ENCODE assay signal across 26 cellular contexts in genomic region chrX:27132851-27133250, GRCh38.
"Had no signal": no experiment of that assay in that cellular context is flagged by ENCODE, and none has a peak within 500 bp of the region (broad histone marks: within the 10 kb centered on the region; RNA-seq: fewer than 3 reads in every experiment).

No MANE protein-coding gene starts in this region.

- DNase-seq: activated CD4-positive, alpha-beta T cell treated with anti-CD3 and anti-CD28 coated beads for 4 hours; activated CD4-positive, alpha-beta T cell treated with anti-CD3 and anti-CD28 coated beads, Interleukin-2, amount 50 U/mL, for 4 hours; activated CD8-positive, alpha-beta T cell treated with anti-CD3 and anti-CD28 coated beads, Interleukin-2, amount 10 ng/mL, durations not matched to agents 7 days and 5 days; activated gamma-delta T cell; activated naive CD4-positive, alpha-beta T cell treated with anti-CD3 and anti-CD28 coated beads for 36 hours; activated naive CD8-positive, alpha-beta T cell treated with anti-CD3 and anti-CD28 coated beads for 36 hours; activated T-cell treated with anti-CD3 and anti-CD28 coated beads, Interleukin-2, amount 50 U/mL, for 4 hours; aorta; NCI-H1092; NCI-H1930; NCI-H345; NCI-H510A; NK-92 treated with Interleukin-12 subunit alpha and Interleukin-12 subunit beta, amount 100 ng/mL, for 24 hours; Peyer's patch; Right ventricle myocardium superior; SJCRH30; SK-N-SH; SW 1271 had no signal

- ATAC-seq: activated CD4-positive, CD25-positive, alpha-beta regulatory T cell treated with anti-CD3 and anti-CD28 coated beads, Interleukin-2, amount 50 U/mL, for 24 hours; activated CD8-positive, alpha-beta T cell treated with anti-CD3 and anti-CD28 coated beads, Interleukin-2, amount 10 ng/mL, durations not matched to agents 7 days and 5 days; activated T-cell treated with anti-CD3 and anti-CD28 coated beads, Interleukin-2, amount 50 U/mL, for 4 hours; activated T-helper 17 cell treated with anti-CD3 and anti-CD28 coated beads, Interleukin-2, amount 50 U/mL, for 72 hours; HepG2 had no signal

- H3K36me3 Mint-ChIP-seq: activated naive CD8-positive, alpha-beta T cell treated with anti-CD3 and anti-CD28 coated beads for 36 hours; brain had no signal

- FAIRE-seq: HepG2 had no signal

- H3K27ac Mint-ChIP-seq: activated CD8-positive, alpha-beta T cell treated with anti-CD3 and anti-CD28 coated beads, Interleukin-2, amount 10 ng/mL, durations not matched to agents 7 days and 5 days; activated naive CD4-positive, alpha-beta T cell treated with anti-CD3 and anti-CD28 coated beads for 36 hours; activated naive CD8-positive, alpha-beta T cell treated with anti-CD3 and anti-CD28 coated beads for 36 hours; activated T-helper 17 cell treated with anti-CD3 and anti-CD28 coated beads, Interleukin-2, amount 50 U/mL, for 72 hours; brain; T-helper 2 cell treated with Interferon-gamma antibody and Interleukin-4, amounts not matched to agents 5 μg/mL and 100 μg/mL, for 36 hours had no signal

- H3K9me3 Mint-ChIP-seq: activated naive CD4-positive, alpha-beta T cell treated with anti-CD3 and anti-CD28 coated beads for 36 hours; activated T-cell treated with anti-CD3 and anti-CD28 coated beads, Interleukin-2, amount 50 U/mL, for 4 hours had no signal

- H3K4me3 Mint-ChIP-seq: activated CD8-positive, alpha-beta T cell treated with anti-CD3 and anti-CD28 coated beads, Interleukin-2, amount 10 ng/mL, durations not matched to agents 7 days and 5 days; activated naive CD4-positive, alpha-beta T cell treated with anti-CD3 and anti-CD28 coated beads for 36 hours; activated naive CD8-positive, alpha-beta T cell treated with anti-CD3 and anti-CD28 coated beads for 36 hours; activated T-cell treated with anti-CD3 and anti-CD28 coated beads, Interleukin-2, amount 50 U/mL, for 4 hours; activated T-helper 17 cell treated with anti-CD3 and anti-CD28 coated beads, Interleukin-2, amount 50 U/mL, for 72 hours; brain; T-helper 2 cell treated with Interferon-gamma antibody and Interleukin-4, amounts not matched to agents 5 μg/mL and 100 μg/mL, for 36 hours had no signal

- H3K27me3 ChIP-seq: cardiac muscle cell, Peyer's patch, SJCRH30 had no signal

- H3K27me3 Mint-ChIP-seq: activated naive CD8-positive, alpha-beta T cell treated with anti-CD3 and anti-CD28 coated beads for 36 hours; activated T-helper 17 cell treated with anti-CD3 and anti-CD28 coated beads, Interleukin-2, amount 50 U/mL, for 72 hours; brain had no signal

- H3K4me3 ChIP-seq: cardiac muscle cell, Peyer's patch, SJCRH30 had no signal

- H3K36me3 ChIP-seq: cardiac muscle cell, Peyer's patch, SJCRH30 had no signal

- H3K27ac ChIP-seq: cardiac muscle cell, KMS-11, Peyer's patch, RWPE1, SJCRH30 had no signal

- H3K4me1 Mint-ChIP-seq: activated naive CD8-positive, alpha-beta T cell treated with anti-CD3 and anti-CD28 coated beads for 36 hours; activated T-helper 17 cell treated with anti-CD3 and anti-CD28 coated beads, Interleukin-2, amount 50 U/mL, for 72 hours; brain had no signal
